23 cellular contexts compared by ENCODE assay signal in the genomic region with DNA sequence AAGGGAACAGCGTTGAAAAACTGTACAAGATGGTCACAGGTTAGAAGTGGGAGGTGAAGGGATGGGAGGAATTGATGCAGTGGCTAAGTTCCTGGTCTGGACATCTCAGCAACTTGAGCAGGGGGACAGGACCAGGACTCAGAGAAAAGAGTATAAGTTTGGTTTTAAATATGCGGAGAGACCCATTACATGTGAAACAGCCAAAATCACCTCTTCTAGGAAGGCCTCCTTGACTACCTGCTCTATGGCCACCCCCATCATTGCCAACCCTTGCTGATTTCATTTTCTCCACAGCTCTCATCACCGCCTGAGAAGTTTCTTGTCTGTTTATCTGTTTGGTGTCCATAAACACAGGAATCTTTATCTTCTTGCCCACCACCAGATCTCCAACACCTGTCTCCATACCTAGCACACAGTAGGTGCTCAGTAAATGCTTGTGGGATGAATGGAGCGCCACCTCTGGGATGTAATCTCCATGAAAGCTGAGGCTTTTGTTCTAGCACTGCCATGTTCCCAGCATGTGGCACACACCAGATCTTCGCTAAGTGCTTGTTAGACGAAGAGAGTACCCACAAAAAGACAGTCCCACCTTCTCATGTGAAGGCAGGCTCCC.
"Had no signal": no experiment of that assay in that cellular context is flagged by ENCODE, and none has a peak within 500 bp of the region (broad histone marks: within the 10 kb centered on the region; RNA-seq: fewer than 3 reads in every experiment).

No MANE protein-coding gene starts in this region.

- H3K4me1 ChIP-seq: left ventricle myocardium inferior, parathyroid adenoma, right atrium auricular region, suprapubic skin, tibial artery, upper lobe of right lung had no signal

- DNase-seq: head of caudate nucleus; hippocampal formation; immature natural killer cell; left ventricle myocardium inferior; mesendoderm; naive B cell; natural killer cell; nucleus accumbens; stimulated activated CD4-positive, alpha-beta T cell treated with anti-CD3 and anti-CD28 coated beads, Interleukin-12 subunit alpha, Interleukin-12 subunit beta, amount 100 ng/mL, for 4 hours; stimulated activated CD4-positive, alpha-beta T cell treated with anti-CD3 and anti-CD28 coated beads, Interleukin-15, amount 100 ng/mL, for 24 hours; stimulated activated CD4-positive, alpha-beta T cell treated with anti-CD3 and anti-CD28 coated beads, Interleukin-2, amount 100 ng/mL, for 24 hours; stimulated activated CD4-positive, alpha-beta T cell treated with anti-CD3 and anti-CD28 coated beads, Interleukin-4, amount 100 ng/mL, for 1 hour; stimulated activated naive CD4-positive, alpha-beta T cell; tibial artery; trophoblast cell; upper lobe of right lung had no signal

- H3K27ac ChIP-seq: left ventricle myocardium inferior, parathyroid adenoma, right atrium auricular region, skin epidermis, suprapubic skin, thoracic aorta, tibial artery, upper lobe of right lung had no signal

- H3K36me3 ChIP-seq: left ventricle myocardium inferior, right atrium auricular region, suprapubic skin, thoracic aorta, tibial artery, upper lobe of right lung had no signal

- H2AFZ ChIP-seq: parathyroid adenoma had no signal

- H3K9me3 ChIP-seq: right atrium auricular region, suprapubic skin, thoracic aorta, tibial artery, upper lobe of right lung had no signal

- H3K4me3 ChIP-seq: left ventricle myocardium inferior, lung, right atrium auricular region, skin epidermis, suprapubic skin, thoracic aorta, tibial artery, upper lobe of right lung had no signal

- H3K79me2 ChIP-seq: parathyroid adenoma had no signal

- H3K9ac ChIP-seq: parathyroid adenoma had no signal

- H3K27me3 ChIP-seq: right atrium auricular region, suprapubic skin had no signal

- ATAC-seq: sciatic nerve had no signal
